8 cellular contexts compared by ENCODE assay signal in genomic region chr20:409697-410559, GRCh38. TPM values are rescaled to one million over a fixed set of nuclear protein-coding genes. Genes with fewer than 3 reads are reported as not detected.
DNase-seq lines count a peak whose midpoint lies in the region; ATAC-seq and TF ChIP-seq lines count a peak whose summit lies in the region.

No MANE protein-coding gene starts in this region.

- peaks cover 0 to 32% of the 10 kb centered on the region in 2 donors for H3K36me3 ChIP-seq in gastroesophageal sphincter

- H3K4me1 ChIP-seq in gastroesophageal sphincter: peaks cover 0 to 39% (median 13%) of the 10 kb centered on the region in 3 donors

- TF ChIP-seq EP300 in gastroesophageal sphincter (IDR thresholded peaks at IDR 0.05): no peak

- TF ChIP-seq POLR2A in gastroesophageal sphincter (IDR thresholded peaks at IDR 0.05): no peak

- ATAC-seq in gastroesophageal sphincter: no peak
- no peak for ATAC-seq in stimulated activated memory B cell treated with anti-CD40 and anti-IgM and Interleukin-4, amounts not matched to agents 10 μg/mL and 1 μg/mL and 100 μg/mL, for 72 hours
- ATAC-seq in omental fat pad (ENCODE audit: low FRiP score): no peak
- no peak for ATAC-seq in HG03159 (IDR thresholded peaks at IDR 0.05; ENCODE audit: unreplicated experiment)

- H3K27ac ChIP-seq in HL-60 (replicated peaks) (no peak overlapping the region), gastroesophageal sphincter (peak overlapping the region in 3 of 4 donors; percentile 46 to 97 (median 95))

- H3K27me3 ChIP-seq in HL-60 (ENCODE audit: insufficient read depth, poor library complexity, severe bottlenecking) (no peaks in the 10 kb centered on the region), gastroesophageal sphincter (no peaks in the 10 kb centered on the region)

- 74 to 75% methylated on average over 6 to 11 of the region's 14 CpGs for WGBS in gastroesophageal sphincter (ENCODE audit: low coverage in 1 of 2), 2 donors

- peaks cover 5% of the 10 kb centered on the region for H3K9me3 Mint-ChIP-seq in T-helper 2 cell treated with Interferon-gamma antibody and Interleukin-4, amounts not matched to agents 5 μg/mL and 100 μg/mL, for 36 hours
- H3K9me3 Mint-ChIP-seq in stimulated activated memory B cell treated with anti-CD40 and anti-IgM and Interleukin-4, amounts not matched to agents 10 μg/mL and 1 μg/mL and 100 μg/mL, for 72 hours: no peaks in the 10 kb centered on the region

- H3K9me3 ChIP-seq in gastroesophageal sphincter: no peaks in the 10 kb centered on the region

- H3K4me3 ChIP-seq in HL-60 (replicated peaks; ENCODE audit: insufficient read depth, low read length): peak overlapping the region; percentile 95; the same call in 1 of the 2 replicates
- H3K4me3 ChIP-seq in gastroesophageal sphincter: peak overlapping the region in 1 of 2 donors; percentile 97

- no peak for DNase-seq in HL-60 (ENCODE audit: low read depth in 1 of 2, low spot score in 1 of 2)
- DNase-seq in T-helper 2 cell treated with Interferon-gamma antibody and Interleukin-4, amounts not matched to agents 5 μg/mL and 100 μg/mL, for 36 hours (ENCODE audit: low spot score): no peak
- DNase-seq in T-helper 9 cell: no peak
- DNase-seq in omental fat pad (ENCODE audit: low spot score): no peak
- no peak for DNase-seq in SW480 (ENCODE audit: low spot score)

- H3K27me3 Mint-ChIP-seq in T-helper 2 cell treated with Interferon-gamma antibody and Interleukin-4, amounts not matched to agents 5 μg/mL and 100 μg/mL, for 36 hours (ENCODE audit: low read depth): no peaks in the 10 kb centered on the region
- H3K27me3 Mint-ChIP-seq in stimulated activated memory B cell treated with anti-CD40 and anti-IgM and Interleukin-4, amounts not matched to agents 10 μg/mL and 1 μg/mL and 100 μg/mL, for 72 hours: no peaks in the 10 kb centered on the region

- TF ChIP-seq CTCF in HL-60 (IDR thresholded peaks at IDR 0.05; ENCODE audit: insufficient read depth, low read length): no peak
- TF ChIP-seq CTCF in gastroesophageal sphincter (IDR thresholded peaks at IDR 0.05): no peak
- no peak for TF ChIP-seq CTCF in omental fat pad (IDR thresholded peaks at IDR 0.05)

- H3K27ac Mint-ChIP-seq in T-helper 2 cell treated with Interferon-gamma antibody and Interleukin-4, amounts not matched to agents 5 μg/mL and 100 μg/mL, for 36 hours: peak overlapping the region; percentile 86
- H3K27ac Mint-ChIP-seq in stimulated activated memory B cell treated with anti-CD40 and anti-IgM and Interleukin-4, amounts not matched to agents 10 μg/mL and 1 μg/mL and 100 μg/mL, for 72 hours: peak overlapping the region; percentile 68

- H3K4me1 Mint-ChIP-seq in T-helper 2 cell treated with Interferon-gamma antibody and Interleukin-4, amounts not matched to agents 5 μg/mL and 100 μg/mL, for 36 hours (ENCODE audit: low read depth): peaks cover 49% of the 10 kb centered on the region
- H3K4me1 Mint-ChIP-seq in stimulated activated memory B cell treated with anti-CD40 and anti-IgM and Interleukin-4, amounts not matched to agents 10 μg/mL and 1 μg/mL and 100 μg/mL, for 72 hours: peaks cover 52% of the 10 kb centered on the region

- peaks cover 47% of the 10 kb centered on the region for H3K36me3 Mint-ChIP-seq in T-helper 2 cell treated with Interferon-gamma antibody and Interleukin-4, amounts not matched to agents 5 μg/mL and 100 μg/mL, for 36 hours (ENCODE audit: low read depth)
- H3K36me3 Mint-ChIP-seq in stimulated activated memory B cell treated with anti-CD40 and anti-IgM and Interleukin-4, amounts not matched to agents 10 μg/mL and 1 μg/mL and 100 μg/mL, for 72 hours: peaks cover 33% of the 10 kb centered on the region

- H3K4me3 Mint-ChIP-seq in T-helper 2 cell treated with Interferon-gamma antibody and Interleukin-4, amounts not matched to agents 5 μg/mL and 100 μg/mL, for 36 hours: peak overlapping the region; percentile 93
- H3K4me3 Mint-ChIP-seq in stimulated activated memory B cell treated with anti-CD40 and anti-IgM and Interleukin-4, amounts not matched to agents 10 μg/mL and 1 μg/mL and 100 μg/mL, for 72 hours: peak overlapping the region; percentile 93

RNA-seq across cellular contexts. Expression of gene RBCK1, which starts 1.8 kb away (rescaled TPM):
- total RNA-seq in gastroesophageal sphincter (100 to 1,000 TPM in 1 of 4 donors, 10 to 100 TPM in 3; 50.9 to 111 (median 82.1) TPM), omental fat pad (10 to 100 TPM; 49.9 to 88.1 (median 52.9) TPM)

RNA-seq across cellular contexts. Expression of gene TRIB3, which starts 29.4 kb away (rescaled TPM):
- total RNA-seq in gastroesophageal sphincter (1 to 10 TPM in 3 of 4 donors, under 1 TPM in 1; 0.31 to 5.6 (median 3.9) TPM), omental fat pad (10 to 100 TPM in 1 of 4 donors, 1 to 10 TPM in 3; 5.5 to 10.6 (median 6.2) TPM)

RNA-seq across cellular contexts. Expression of gene TBC1D20, which starts 52.4 kb away (rescaled TPM):
- total RNA-seq in gastroesophageal sphincter (10 to 100 TPM; 39.6 to 51.2 (median 39.9) TPM), omental fat pad (10 to 100 TPM; 37.2 to 60.6 (median 53.3) TPM)
